ENCODE assay signal across 13 cellular contexts in the genomic region with DNA sequence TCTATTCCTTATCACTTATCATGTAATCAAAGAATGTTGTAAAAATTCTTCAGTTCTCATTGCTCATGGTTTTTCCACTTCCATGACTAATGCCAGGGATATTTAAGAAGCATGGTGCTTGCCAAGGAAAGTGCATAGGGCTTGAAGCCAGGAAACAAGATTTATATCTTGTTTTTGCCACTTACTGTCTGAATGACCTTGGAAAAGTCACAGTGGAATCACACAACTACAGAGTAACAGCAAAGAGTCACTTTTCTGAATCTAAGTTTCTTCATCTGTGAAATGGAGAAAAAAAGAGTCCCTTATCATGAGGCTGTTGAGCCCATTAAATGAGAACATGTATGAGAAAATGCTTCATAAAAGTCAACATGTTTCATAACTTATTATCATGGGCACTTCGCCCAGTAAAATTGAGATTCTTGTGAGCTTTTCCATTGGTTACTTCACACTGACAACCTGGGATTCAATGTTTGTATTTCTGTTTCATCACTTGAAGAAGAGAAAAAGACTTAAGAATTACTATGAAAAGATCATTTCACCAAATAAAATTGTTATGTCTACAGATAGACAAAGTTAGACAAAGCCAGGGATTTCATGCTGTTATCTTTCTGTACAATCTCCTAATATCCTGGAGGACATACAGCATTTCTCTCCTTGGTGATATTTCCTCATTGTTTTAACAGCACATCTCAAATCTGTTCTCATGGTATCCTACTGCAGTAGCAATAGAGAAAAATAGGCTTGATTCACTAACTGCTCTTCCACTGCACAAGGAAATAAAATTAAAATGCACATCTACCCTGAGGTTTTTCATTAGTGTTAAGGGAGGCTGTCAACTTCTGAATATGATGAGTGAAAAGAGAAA. TPM values are rescaled to one million over a fixed set of nuclear protein-coding genes. Genes with fewer than 3 reads are reported as not detected.
DNase-seq lines count a peak whose midpoint lies in the region; ATAC-seq and TF ChIP-seq lines count a peak whose summit lies in the region.
"Had no signal": no experiment of that assay in that cellular context is flagged by ENCODE, and none has a peak within 500 bp of the region (broad histone marks: within the 10 kb centered on the region; RNA-seq: fewer than 3 reads in every experiment).

No MANE protein-coding gene starts in this region.

- H3K4me1 ChIP-seq in adrenal gland (replicated peaks in 1 of 2) (peaks cover 0 to 6% of the 10 kb centered on the region in 2 donors), heart left ventricle (peaks cover 0 to 5% (median 0%) of the 10 kb centered on the region in 12 donors), gastrocnemius medialis (no peaks in the 10 kb centered on the region)

- WGBS in adrenal gland, 4 donors = 26 to 70% (median 52%) methylated on average over 1 of the region's 1 CpG
- 17 to 75% (median 62%) methylated on average over 1 of the region's 1 CpG for WGBS in heart left ventricle, 4 donors

- TF ChIP-seq POLR2A in adrenal gland (IDR thresholded peaks at IDR 0.05) (no peak), heart left ventricle (IDR thresholded peaks at IDR 0.05) (no peak), gastrocnemius medialis (IDR thresholded peaks at IDR 0.05) (no peak)

- H3K4me3 Mint-ChIP-seq in HFFc6 = no peak overlapping the region
- H3K4me3 Mint-ChIP-seq: IgD-negative memory B cell, T-helper 17 cell had no signal

- H3K27ac ChIP-seq in adrenal gland (no peak overlapping the region), heart left ventricle (peak overlapping the region in 9 of 12 donors; percentile 1 to 35 (median 18)), gastrocnemius medialis (peak overlapping the region in 3 of 4 donors; percentile 12 to 24 (median 14))

- H3K9me3 ChIP-seq in adrenal gland (replicated peaks in 1 of 3) (no peaks in the 10 kb centered on the region), heart left ventricle (peaks cover 0 to under 1% (median 0%) of the 10 kb centered on the region in 12 donors), gastrocnemius medialis (no peaks in the 10 kb centered on the region)

- peaks cover 5% of the 10 kb centered on the region; the same call in 1 of the 2 replicates for H3K27me3 Mint-ChIP-seq in HFFc6 (ENCODE audit: insufficient read depth)
- H3K27me3 Mint-ChIP-seq: IgD-negative memory B cell, T-helper 17 cell had no signal

- H3K4me3 ChIP-seq in adrenal gland (no peak overlapping the region), heart left ventricle (no peak overlapping the region), gastrocnemius medialis (no peak overlapping the region)

- H3K27me3 ChIP-seq in adrenal gland = no peaks in the 10 kb centered on the region
- no peaks in the 10 kb centered on the region for H3K27me3 ChIP-seq in heart left ventricle
- no peaks in the 10 kb centered on the region for H3K27me3 ChIP-seq in gastrocnemius medialis

- H3K4me1 Mint-ChIP-seq in HFFc6 (ENCODE audit: low read depth) = peaks cover 18% of the 10 kb centered on the region
- H3K4me1 Mint-ChIP-seq: IgD-negative memory B cell, T-helper 17 cell had no signal

- H3K36me3 ChIP-seq in adrenal gland (replicated peaks in 1 of 2) (no peaks in the 10 kb centered on the region), heart left ventricle (no peaks in the 10 kb centered on the region), gastrocnemius medialis (no peaks in the 10 kb centered on the region)

- TF ChIP-seq CTCF in HFFc6 (IDR thresholded peaks at IDR 0.05) (no peak), adrenal gland (IDR thresholded peaks at IDR 0.05) (no peak), heart left ventricle (IDR thresholded peaks at IDR 0.05) (no peak), gastrocnemius medialis (IDR thresholded peaks at IDR 0.05 in 4 of 5, conservative IDR thresholded peaks at IDR 0.05 in 1 of 5) (no peak), GM13976 (IDR thresholded peaks at IDR 0.05; ENCODE audit: borderline replicate concordance, control extremely low read depth, extremely low read depth, insufficient read depth, missing control alignments) (no peak)

- in situ Hi-C loops in gastrocnemius medialis (cut with MboI; ENCODE audit: low sequenced_read_pairs in 4 of 4) (loop anchor here in 3 of 4 donors (10.0 to 25.0 kb wide), 2 partner anchors 421 to 438 kb away; no protein-coding TSS in a partner anchor), GM13976 (cut with MboI; ENCODE audit: low sequenced_read_pairs, unreplicated experiment) (loop anchor here (25.0 kb wide), 1 partner anchor 271 kb away; no protein-coding TSS in a partner anchor)

- H3K27ac Mint-ChIP-seq in HFFc6 = no peak overlapping the region
- H3K27ac Mint-ChIP-seq: IgD-negative memory B cell, T-helper 17 cell had no signal

- DNase-seq in HFFc6 (peak; percentile 71), adrenal gland (peak; percentile 26 to 81 (median 72)), heart left ventricle (no peak), gastrocnemius medialis (no peak), NCI-H2196 (lab: John Stamatoyannopoulos, UW; ENCODE audit: unreplicated experiment) (no peak), GM13976 (ENCODE audit: low spot score) (no peak)
- DNase-seq in activated CD4-positive, alpha-beta T cell treated with anti-CD3 and anti-CD28 coated beads for 48 hours = no peak
- DNase-seq: activated T-cell treated with anti-CD3 and anti-CD28 coated beads for 4 hours, GF-D8, NCI-H2171, T-helper 17 cell had no signal

- ATAC-seq in heart left ventricle (peak in 1 of 4 donors; percentile 55), gastrocnemius medialis (peak in 1 of 2 donors; percentile 30), GM21367 (IDR thresholded peaks at IDR 0.05; ENCODE audit: unreplicated experiment) (no peak)
- ATAC-seq: T-helper 17 cell had no signal

- intact Hi-C loops in adrenal gland (cut with DNase I) (loop anchor here in 1 of 2 donors (10.0 kb wide), 1 partner anchor 438 kb away; no protein-coding TSS in a partner anchor), heart left ventricle (cut with DNase I) (loop anchor here in 5 of 10 donors (10.0 kb wide), 2 partner anchors 268 to 438 kb away; no protein-coding TSS in a partner anchor), gastrocnemius medialis (cut with DNase I; ENCODE audit: low total_unique reads) (loop anchor here (5.0 kb wide), 1 partner anchor 306 kb away; the partner anchor contains the start of gene HMGCLL1)

- H3K36me3 Mint-ChIP-seq in HFFc6 (ENCODE audit: low read depth) = no peaks in the 10 kb centered on the region
- H3K36me3 Mint-ChIP-seq: IgD-negative memory B cell had no signal

- H3K9me3 Mint-ChIP-seq in HFFc6 = no peaks in the 10 kb centered on the region

RNA-seq across cellular contexts. Expression of gene BMP5, which starts 7.6 kb away (rescaled TPM):
- not detected for total RNA-seq in HFFc6 (2021; fragmentation: NEBNext Ultra II Directional; extraction: Animal tissue kit (Norgen Biotek cat#: 25700))
- total RNA-seq in adrenal gland (under 1 TPM in 5 of 8 donors, not detected in 3; 0.06 to 0.96 (median 0.28) TPM), heart left ventricle (1 to 10 TPM in 8 of 9 donors, under 1 TPM in 1; 0.86 to 5.8 (median 2.2) TPM), gastrocnemius medialis (1 to 10 TPM; 1.8 to 3.9 (median 1.9) TPM)
- polyA plus RNA-seq in adrenal gland (under 1 TPM; 0.16 to 0.77 (median 0.20) TPM), heart left ventricle (1 to 10 TPM; 1.9 to 4.1 TPM)
- total RNA-seq: T-helper 17 cell had no signal
- polyA plus RNA-seq: IgD-negative memory B cell had no signal

Comparison
In these comparisons a context has a peak if more than half of its experiments do, and no peak if none do; other contexts are left out.
1. DNase-seq: peak in HFFc6 (single experiment) and adrenal gland (7 of 7); none in heart left ventricle (0 of 5), gastrocnemius medialis (0 of 2), activated CD4-positive, alpha-beta T cell treated with anti-CD3 and anti-CD28 coated beads for 48 hours (single experiment), NCI-H2196 (single experiment) and GM13976 (single experiment).
2. H3K27ac ChIP-seq: peak in heart left ventricle (9 of 12) and gastrocnemius medialis (3 of 4); none in adrenal gland (0 of 5).